In the genomic region with DNA sequence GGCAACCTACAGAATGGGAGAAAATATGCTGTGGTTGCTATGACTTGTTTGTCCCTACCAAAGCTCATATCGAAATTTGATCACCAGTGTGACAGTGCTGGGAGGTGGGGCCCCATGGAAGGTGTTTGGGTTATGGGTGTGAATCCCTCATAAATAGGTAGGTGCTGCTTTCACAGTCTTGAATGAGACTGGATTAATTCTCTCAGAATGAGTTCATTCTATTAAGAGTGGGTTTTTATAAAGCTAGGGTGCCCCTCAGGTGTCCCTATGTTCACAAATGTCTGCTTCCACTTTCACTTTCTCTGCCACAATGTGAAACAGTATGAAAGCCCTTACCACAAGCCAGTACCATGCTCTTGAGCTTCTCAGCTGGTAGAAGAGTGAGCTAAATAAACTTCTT, we compare ENCODE assay signal across 8 cellular contexts.
DNase-seq lines count a peak whose midpoint lies in the region; ATAC-seq and TF ChIP-seq lines count a peak whose summit lies in the region.

No MANE protein-coding gene starts in this region.

- TF ChIP-seq CTCF in GM10248 (IDR thresholded peaks at IDR 0.05; ENCODE audit: control extremely low read depth, extremely low read depth, low read depth, missing control alignments): no peak

- DNase-seq in GM10248 (ENCODE audit: extremely low spot score): peak; percentile 22
- DNase-seq in glomerular visceral epithelial cell (ENCODE audit: extremely low spot score): peak; percentile 12
- DNase-seq in NCI-H2029 (lab: John Stamatoyannopoulos, UW): no peak
- no peak for DNase-seq in germinal center (ENCODE audit: low spot score)
- DNase-seq in NCI-H1694 (lab: John Stamatoyannopoulos, UW): no peak
- DNase-seq in anterior cingulate cortex (lab: John Stamatoyannopoulos, UW): no peak

- CTCF ChIA-PET in GM10248 (lab: Yijun Ruan, JAX): interaction anchor here (0.9 to 1.7 kb wide), 6 partner anchors 11 to 135 kb away, joined by 3 to 5 read pairs (median 3); no protein-coding TSS in a partner anchor

- POLR2A ChIA-PET in GM10248 (lab: Yijun Ruan, JAX): no interaction called here

- peak; percentile 72 for ATAC-seq in GM21423 (IDR thresholded peaks at IDR 0.05; ENCODE audit: unreplicated experiment)
- ATAC-seq in HG03571 (IDR thresholded peaks at IDR 0.05; ENCODE audit: unreplicated experiment): peak; percentile 80

Comparison
In these comparisons a context has a peak if more than half of its experiments do, and no peak if none do; other contexts are left out.
1. DNase-seq: peak in GM10248 (single experiment) and glomerular visceral epithelial cell (single experiment); none in NCI-H2029 (single experiment), germinal center (single experiment), NCI-H1694 (single experiment) and anterior cingulate cortex (0 of 58).